1 cellular context compared by ENCODE assay signal in the genomic region with DNA sequence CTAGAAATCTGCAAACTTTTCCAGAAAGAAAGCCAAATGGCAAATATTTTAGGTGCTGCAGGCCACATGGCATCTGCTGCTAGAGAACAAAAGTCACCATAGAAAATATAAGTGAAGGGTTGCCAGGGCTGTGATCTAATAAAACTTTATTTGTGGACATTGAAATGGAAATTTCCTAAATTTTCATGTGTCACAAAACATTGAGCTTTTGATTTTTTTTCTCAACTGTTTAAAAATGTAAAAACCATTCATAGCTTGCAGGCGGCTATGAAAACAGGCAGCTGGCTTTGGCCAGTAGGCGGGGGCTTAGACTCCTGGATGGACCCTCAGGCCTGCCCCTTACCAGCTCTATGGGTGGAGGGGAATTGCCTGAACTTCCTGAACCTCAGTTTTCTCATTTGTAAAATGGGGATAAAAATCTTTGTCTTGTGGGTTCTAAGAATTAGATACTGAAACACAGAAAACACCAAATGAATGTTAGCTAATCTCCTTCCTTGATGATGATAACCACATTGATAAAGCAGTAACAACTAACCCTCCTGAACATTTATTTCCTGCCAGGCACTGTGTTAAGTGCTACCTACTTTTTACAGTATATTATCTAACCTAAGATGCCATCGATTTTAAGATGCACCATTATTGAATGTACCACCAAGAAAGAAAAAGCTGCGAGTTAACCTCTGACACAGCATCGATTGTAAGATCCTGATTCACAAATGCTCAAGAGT.
TF ChIP-seq lines count a peak whose summit lies in the region.

No MANE protein-coding gene starts in this region.

TF ChIP-seq in WTC11, 78 proteins besides CTCF, POLR2A, EP300 and RAD21 (continued from another document):
- TF ChIP-seq GRHL2 (CRISPR knock-in tag; IDR thresholded peaks at IDR 0.05; ENCODE audit: insufficient replicate concordance, severe bottlenecking), result no peak
- TF ChIP-seq ZNF423 (CRISPR knock-in tag; IDR thresholded peaks at IDR 0.05), result no peak
- no peak for TF ChIP-seq RORB (CRISPR knock-in tag; IDR thresholded peaks at IDR 0.05)
- TF ChIP-seq NFYB (CRISPR knock-in tag; conservative IDR thresholded peaks at IDR 0.05; ENCODE audit: low read depth), result no peak
- TF ChIP-seq OVOL2 (CRISPR knock-in tag; IDR thresholded peaks at IDR 0.05; ENCODE audit: borderline replicate concordance), result no peak
- no peak for TF ChIP-seq ETV6 (CRISPR knock-in tag; IDR thresholded peaks at IDR 0.05)
- TF ChIP-seq, protein P1, sequence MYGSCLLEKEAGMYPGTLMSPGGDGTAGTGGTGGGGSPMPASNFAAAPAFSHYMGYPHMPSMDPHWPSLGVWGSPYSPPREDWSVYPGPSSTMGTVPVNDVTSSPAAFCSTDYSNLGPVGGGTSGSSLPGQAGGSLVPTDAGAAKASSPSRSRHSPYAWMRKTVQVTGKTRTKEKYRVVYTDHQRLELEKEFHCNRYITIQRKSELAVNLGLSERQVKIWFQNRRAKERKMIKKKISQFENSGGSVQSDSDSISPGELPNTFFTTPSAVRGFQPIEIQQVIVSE (CRISPR knock-in tag; IDR thresholded peaks at IDR 0.05; ENCODE audit: borderline replicate concordance), result no peak
- TF ChIP-seq GABPB1 (CRISPR knock-in tag; IDR thresholded peaks at IDR 0.05), result no peak
